20 cellular contexts compared by ENCODE assay signal in the genomic region with DNA sequence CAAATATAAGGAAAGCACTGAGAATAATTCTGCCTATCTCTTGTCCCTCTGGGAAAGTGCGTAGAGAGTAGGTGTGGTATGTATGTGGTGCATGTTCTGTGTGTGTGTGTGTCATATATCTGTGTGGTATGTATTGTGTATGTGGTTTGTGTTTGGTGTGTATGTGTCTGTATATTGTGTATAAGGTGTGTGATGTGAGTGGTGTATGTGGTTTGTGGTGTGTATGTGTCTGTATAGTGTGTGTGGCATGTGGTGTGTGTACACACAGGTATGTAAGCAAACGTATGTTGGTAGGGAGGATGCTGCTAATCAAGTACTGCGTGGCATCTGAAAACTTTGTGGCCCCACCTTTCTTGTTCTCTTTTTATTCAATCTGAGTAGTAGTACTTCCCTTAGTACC.
DNase-seq lines count a peak whose midpoint lies in the region; ATAC-seq, FAIRE-seq and TF ChIP-seq lines count a peak whose summit lies in the region.
"Had no signal": no experiment of that assay in that cellular context is flagged by ENCODE, and none has a peak within 500 bp of the region (broad histone marks: within the 10 kb centered on the region; RNA-seq: fewer than 3 reads in every experiment).

No MANE protein-coding gene starts in this region.

- H3K9me3 ChIP-seq in gastroesophageal sphincter (no peaks in the 10 kb centered on the region), tibial artery (no peaks in the 10 kb centered on the region)
- H3K9me3 ChIP-seq: BE2C, pancreas, SJCRH30 had no signal

- FAIRE-seq in H54 (lab: Jason Lieb, UNC): no peak
- FAIRE-seq: pancreas had no signal

- peaks cover 24 to 87% (median 54%) of the 10 kb centered on the region in 3 donors for H3K4me1 ChIP-seq in gastroesophageal sphincter
- H3K4me1 ChIP-seq in tibial artery: peaks cover 0 to 64% (median 52%) of the 10 kb centered on the region in 4 donors

- H3K27ac Mint-ChIP-seq in activated CD8-positive, alpha-beta memory T cell treated with anti-CD3 and anti-CD28 coated beads, Interleukin-2, amount 10 ng/mL, durations not matched to agents 7 days and 5 days: peak overlapping the region; percentile 18
- peak overlapping the region; percentile 31 for H3K27ac Mint-ChIP-seq in activated CD8-positive, alpha-beta T cell treated with anti-CD3 and anti-CD28 coated beads for 36 hours

- H3K27me3 ChIP-seq in gastroesophageal sphincter: no peaks in the 10 kb centered on the region
- no peaks in the 10 kb centered on the region for H3K27me3 ChIP-seq in tibial artery
- H3K27me3 ChIP-seq: BE2C, brain microvascular endothelial cell, pancreas, SJCRH30 had no signal

- no peaks in the 10 kb centered on the region for H3K9me3 Mint-ChIP-seq in activated CD8-positive, alpha-beta memory T cell treated with anti-CD3 and anti-CD28 coated beads, Interleukin-2, amount 10 ng/mL, durations not matched to agents 7 days and 5 days (ENCODE audit: low read depth)
- no peaks in the 10 kb centered on the region for H3K9me3 Mint-ChIP-seq in activated CD8-positive, alpha-beta T cell treated with anti-CD3 and anti-CD28 coated beads for 36 hours
- H3K9me3 Mint-ChIP-seq: activated naive CD4-positive, alpha-beta T cell treated with anti-CD3 and anti-CD28 coated beads, Interleukin-2, amount 50 U/mL, for 72 hours; dendritic cell treated with granulocyte-macrophage colony-stimulating factor and Interleukin-4, amounts not matched to agents 40 ng/mL and 50 ng/mL, for 4 days had no signal

- intact Hi-C loops in activated CD8-positive, alpha-beta T cell treated with anti-CD3 and anti-CD28 coated beads for 36 hours (cut with micrococcal nuclease): no loop called here
- intact Hi-C loops in tibial artery (cut with DNase I; ENCODE audit: low total_unique reads) (no loop called here), posterior cingulate gyrus (cut with DNase I) (no loop called here)

- H3K27ac ChIP-seq in gastroesophageal sphincter (peak overlapping the region; percentile 36 to 89 (median 86)), tibial artery (peak overlapping the region; percentile 86 to 91)
- H3K27ac ChIP-seq: brain microvascular endothelial cell, pancreas, PC-9, SJCRH30 had no signal

- H3K36me3 Mint-ChIP-seq in activated CD8-positive, alpha-beta memory T cell treated with anti-CD3 and anti-CD28 coated beads, Interleukin-2, amount 10 ng/mL, durations not matched to agents 7 days and 5 days: peaks cover 48% of the 10 kb centered on the region
- peaks cover 4% of the 10 kb centered on the region for H3K36me3 Mint-ChIP-seq in activated CD8-positive, alpha-beta T cell treated with anti-CD3 and anti-CD28 coated beads for 36 hours (ENCODE audit: low read depth)

- POLR2A ChIA-PET in activated CD8-positive, alpha-beta T cell treated with anti-CD3 and anti-CD28 coated beads for 36 hours (lab: Charles Lee): interaction anchor here (1.1 kb wide), 1 partner anchor 75 kb away, joined by 5 read pairs; no protein-coding TSS in a partner anchor

- 58 to 64% methylated on average over 3 of the region's 3 CpGs for WGBS in gastroesophageal sphincter (ENCODE audit: low coverage in 1 of 2), 2 donors

- peaks cover 42% of the 10 kb centered on the region for H3K4me1 Mint-ChIP-seq in activated CD8-positive, alpha-beta memory T cell treated with anti-CD3 and anti-CD28 coated beads, Interleukin-2, amount 10 ng/mL, durations not matched to agents 7 days and 5 days
- H3K4me1 Mint-ChIP-seq in activated CD8-positive, alpha-beta T cell treated with anti-CD3 and anti-CD28 coated beads for 36 hours (ENCODE audit: low read depth): peaks cover 20% of the 10 kb centered on the region

- no peak for DNase-seq in activated CD8-positive, alpha-beta memory T cell treated with anti-CD3 and anti-CD28 coated beads, Interleukin-2, amount 10 ng/mL, durations not matched to agents 7 days and 5 days
- DNase-seq in activated CD8-positive, alpha-beta memory T cell treated with anti-CD3 and anti-CD28 coated beads, Interleukin-2, amount 50 U/mL, for 48 hours: no peak
- no peak for DNase-seq in activated CD8-positive, alpha-beta T cell treated with anti-CD3 and anti-CD28 coated beads for 36 hours
- DNase-seq in tibial artery: no peak
- no peak for DNase-seq in H54 (ENCODE audit: insufficient read length, low spot score)
- no peak for DNase-seq in posterior cingulate gyrus
- DNase-seq: activated CD4-positive, alpha-beta T cell treated with anti-CD3 and anti-CD28 coated beads for 1 hour; BE2C; brain microvascular endothelial cell; NCI-H1417 treated with DMSO at 0.1 percent for 48 hours; pancreas; PC-9; SJCRH30; stimulated activated CD4-positive, alpha-beta T cell treated with anti-CD3 and anti-CD28 coated beads, Interleukin-2, amount 100 ng/mL, for 48 hours; substantia nigra had no signal

- H3K36me3 ChIP-seq in gastroesophageal sphincter: peaks cover 0 to 40% of the 10 kb centered on the region in 2 donors
- H3K36me3 ChIP-seq in tibial artery: peaks cover 28 to 35% (median 32%) of the 10 kb centered on the region in 3 donors
- H3K36me3 ChIP-seq: BE2C, SJCRH30 had no signal

- no peak overlapping the region for H3K4me3 Mint-ChIP-seq in activated CD8-positive, alpha-beta memory T cell treated with anti-CD3 and anti-CD28 coated beads, Interleukin-2, amount 10 ng/mL, durations not matched to agents 7 days and 5 days
- no peak overlapping the region for H3K4me3 Mint-ChIP-seq in activated CD8-positive, alpha-beta T cell treated with anti-CD3 and anti-CD28 coated beads for 36 hours
- H3K4me3 Mint-ChIP-seq: dendritic cell treated with granulocyte-macrophage colony-stimulating factor and Interleukin-4, amounts not matched to agents 40 ng/mL and 50 ng/mL, for 4 days had no signal

- ATAC-seq in activated CD8-positive, alpha-beta memory T cell treated with anti-CD3 and anti-CD28 coated beads, Interleukin-2, amount 10 ng/mL, durations not matched to agents 7 days and 5 days: peak; percentile 34
- ATAC-seq in activated CD8-positive, alpha-beta T cell treated with anti-CD3 and anti-CD28 coated beads for 36 hours: peak; percentile 34
- no peak for ATAC-seq in gastroesophageal sphincter
- no peak for ATAC-seq in HG02981 (IDR thresholded peaks at IDR 0.05; ENCODE audit: unreplicated experiment)
- ATAC-seq: left lobe of liver, pancreas had no signal

- TF ChIP-seq POLR2A in gastroesophageal sphincter (IDR thresholded peaks at IDR 0.05) (no peak), H54 (IDR thresholded peaks at IDR 0.05; ENCODE audit: low read depth, low read length) (no peak)

- TF ChIP-seq CTCF in activated CD8-positive, alpha-beta T cell treated with anti-CD3 and anti-CD28 coated beads for 36 hours (IDR thresholded peaks at IDR 0.05): no peak
- TF ChIP-seq CTCF in gastroesophageal sphincter (IDR thresholded peaks at IDR 0.05) (no peak), tibial artery (IDR thresholded peaks at IDR 0.05) (no peak)

- no peaks in the 10 kb centered on the region for H3K27me3 Mint-ChIP-seq in activated CD8-positive, alpha-beta memory T cell treated with anti-CD3 and anti-CD28 coated beads, Interleukin-2, amount 10 ng/mL, durations not matched to agents 7 days and 5 days
- no peaks in the 10 kb centered on the region for H3K27me3 Mint-ChIP-seq in activated CD8-positive, alpha-beta T cell treated with anti-CD3 and anti-CD28 coated beads for 36 hours
- H3K27me3 Mint-ChIP-seq: dendritic cell treated with granulocyte-macrophage colony-stimulating factor and Interleukin-4, amounts not matched to agents 40 ng/mL and 50 ng/mL, for 4 days had no signal

- no peak for TF ChIP-seq EP300 in gastroesophageal sphincter (IDR thresholded peaks at IDR 0.05)

- CTCF ChIA-PET in activated CD8-positive, alpha-beta memory T cell treated with anti-CD3 and anti-CD28 coated beads, Interleukin-2, amount 10 ng/mL, durations not matched to agents 7 days and 5 days (lab: Charles Lee): interaction anchor here (1.2 to 1.3 kb wide), 3 partner anchors 22 to 208 kb away, joined by 3 to 6 read pairs (median 4); no protein-coding TSS in a partner anchor
- CTCF ChIA-PET in activated CD8-positive, alpha-beta T cell treated with anti-CD3 and anti-CD28 coated beads for 36 hours (lab: Charles Lee): interaction anchor here (2.3 to 9.9 kb wide), 3 partner anchors 12 to 191 kb away, joined by 8 to 174 read pairs (median 127); no protein-coding TSS in a partner anchor

- H3K4me3 ChIP-seq in gastroesophageal sphincter: no peak overlapping the region
- H3K4me3 ChIP-seq in tibial artery: no peak overlapping the region
- H3K4me3 ChIP-seq: pancreas, PC-9, SJCRH30 had no signal

Comparison
In these comparisons a context has a peak if more than half of its experiments do, and no peak if none do; other contexts are left out.
1. ATAC-seq: peak in activated CD8-positive, alpha-beta memory T cell treated with anti-CD3 and anti-CD28 coated beads, Interleukin-2, amount 10 ng/mL, durations not matched to agents 7 days and 5 days (single experiment) and activated CD8-positive, alpha-beta T cell treated with anti-CD3 and anti-CD28 coated beads for 36 hours (single experiment); none in gastroesophageal sphincter (single experiment) and HG02981 (single experiment).